In genomic region chr1:30654188-30654587, GRCh38 we compare ENCODE assay signal across 26 cellular contexts.
DNase-seq lines count a peak whose midpoint lies in the region; ATAC-seq, FAIRE-seq and TF ChIP-seq lines count a peak whose summit lies in the region.
"Had no signal": no experiment of that assay in that cellular context is flagged by ENCODE, and none has a peak within 500 bp of the region (broad histone marks: within the 10 kb centered on the region; RNA-seq: fewer than 3 reads in every experiment).

No MANE protein-coding gene starts in this region.

- H4K8ac ChIP-seq in neuronal stem cell (ENCODE audit: low read depth, low read length), result no peak overlapping the region

- H3K4ac ChIP-seq in neuronal stem cell (ENCODE audit: low read length), result no peak overlapping the region

- H3K27ac ChIP-seq in HCT116 (ENCODE audit: low read depth, low read length) (no peak overlapping the region), mammary epithelial cell (ENCODE audit: insufficient read depth, low read depth, low read length) (no peak overlapping the region), neuronal stem cell (replicated peaks; ENCODE audit: low read length) (no peak overlapping the region), right cardiac atrium (ENCODE audit: low read length) (no peak overlapping the region)
- H3K27ac ChIP-seq: BLaER1, KMS-11 had no signal

- H3K23ac ChIP-seq in neuronal stem cell (ENCODE audit: low read depth, low read length, poor library complexity), result no peak overlapping the region

- H3K4me1 ChIP-seq in HCT116 (ENCODE audit: control insufficient read depth in 1 of 2, insufficient read depth in 2 of 2, low read length in 2 of 2) (peaks cover 31 to 75% of the 10 kb centered on the region in 2 experiments), mammary epithelial cell (ENCODE audit: insufficient read depth, low read length) (peaks cover 38% of the 10 kb centered on the region), neuronal stem cell (ENCODE audit: control insufficient read depth in 2 of 2, insufficient read depth in 1 of 2, low read depth in 1 of 2, low read length in 2 of 2) (peaks cover 0 to 13% of the 10 kb centered on the region in 2 donors), right cardiac atrium (ENCODE audit: control insufficient read depth, insufficient read depth, low read length) (no peaks in the 10 kb centered on the region)
- H3K4me1 ChIP-seq: Caco-2, HAP-1 had no signal

- peak; percentile 58 for ATAC-seq in HCT116
- ATAC-seq in right cardiac atrium, result no peak
- no peak for ATAC-seq in GM21737 (IDR thresholded peaks at IDR 0.05; ENCODE audit: unreplicated experiment)
- ATAC-seq: GM23338, Right ventricle myocardium inferior had no signal

- H3K36me3 ChIP-seq in HCT116 (ENCODE audit: control insufficient read depth in 1 of 2, insufficient read depth in 2 of 2, low read length in 2 of 2), result no peaks in the 10 kb centered on the region
- no peaks in the 10 kb centered on the region for H3K36me3 ChIP-seq in mammary epithelial cell (ENCODE audit: insufficient read depth, low read length)
- no peaks in the 10 kb centered on the region for H3K36me3 ChIP-seq in neuronal stem cell (replicated peaks in 1 of 2; ENCODE audit: control insufficient read depth in 2 of 2, insufficient read depth in 2 of 2, low read length in 2 of 2)
- H3K36me3 ChIP-seq: BLaER1, HAP-1 had no signal

- TF ChIP-seq RAD21 in HCT116 (IDR thresholded peaks at IDR 0.05; ENCODE audit: low read depth), result no peak

- no peaks in the 10 kb centered on the region for H3K9me2 ChIP-seq in HCT116 (ENCODE audit: insufficient read depth)

- TF ChIP-seq POLR2A in HCT116 (IDR thresholded peaks at IDR 0.05; ENCODE audit: borderline replicate concordance, extremely low read depth, insufficient read depth, insufficient read length) (no peak), GM12892 (IDR thresholded peaks at IDR 0.05; ENCODE audit: low read depth, low read length) (no peak)

- peaks cover 18 to 34% (median 24%) of the 10 kb centered on the region in 3 donors for H3K27me3 Mint-ChIP-seq in CD14-positive monocyte (ENCODE audit: low read depth in 3 of 3)

- TF ChIP-seq CTCF in CD14-positive monocyte (IDR thresholded peaks at IDR 0.05) (no peak), HCT116 (IDR thresholded peaks at IDR 0.05 in 2 of 3, conservative IDR thresholded peaks at IDR 0.05 in 1 of 3; ENCODE audit: borderline replicate concordance in 1 of 3, insufficient read depth in 1 of 3, low read depth in 2 of 3, low read length in 2 of 3) (no peak), mammary epithelial cell (conservative IDR thresholded peaks at IDR 0.05 in 1 of 2, IDR thresholded peaks at IDR 0.05 in 1 of 2; ENCODE audit: extremely low read depth in 1 of 2, insufficient read depth in 1 of 2, low read depth in 1 of 2, low read length in 2 of 2) (no peak)

- 85% methylated on average over 3 of the region's 5 CpGs for WGBS in mammary epithelial cell (ENCODE audit: low coverage, missing lambda C conversion rate)
- WGBS in neuronal stem cell (ENCODE audit: extremely low coverage in 2 of 2, insufficient read length in 2 of 2, insufficient replicate concordance in 1 of 2), 2 donors, result no CpG with 5 or more reads among the region's 5 CpGs
- WGBS in right cardiac atrium, result 88% methylated on average over 5 of the region's 5 CpGs

- intact Hi-C loops in CD14-positive monocyte (cut with micrococcal nuclease) (no loop called here), HCT116 (cut with micrococcal nuclease) (no loop called here), mammary epithelial cell (cut with micrococcal nuclease) (no loop called here), right cardiac atrium (cut with DNase I) (no loop called here)

- H3K79me1 ChIP-seq in neuronal stem cell (ENCODE audit: low read depth, low read length), result peaks cover 4% of the 10 kb centered on the region

- no peak overlapping the region for H4K91ac ChIP-seq in neuronal stem cell (ENCODE audit: low read depth, low read length, poor library complexity)

- no peak overlapping the region for H3K14ac ChIP-seq in neuronal stem cell (ENCODE audit: low read length)

- no peaks in the 10 kb centered on the region for H3K4me1 Mint-ChIP-seq in CD14-positive monocyte

- no peak overlapping the region for H3K4me3 Mint-ChIP-seq in CD14-positive monocyte
- H3K4me3 Mint-ChIP-seq: CD4-positive, alpha-beta memory T cell; GM23338 had no signal

- H2BK5ac ChIP-seq in neuronal stem cell (ENCODE audit: low read length), result no peak overlapping the region

- H2AK5ac ChIP-seq in neuronal stem cell (ENCODE audit: low read depth, low read length), result peak overlapping the region; percentile 32

- in situ Hi-C loops in mammary epithelial cell (cut with MboI; ENCODE audit: low sequenced_read_pairs in 2 of 2), result no loop called here

- no peak overlapping the region for H2BK12ac ChIP-seq in neuronal stem cell (ENCODE audit: low read length)

- no peak overlapping the region for H2BK15ac ChIP-seq in neuronal stem cell (ENCODE audit: low read length)

- H3K9me3 ChIP-seq in HCT116 (ENCODE audit: control insufficient read depth in 1 of 2, insufficient read depth in 1 of 2, low read depth in 1 of 2, low read length in 2 of 2), result no peaks in the 10 kb centered on the region
- no peaks in the 10 kb centered on the region for H3K9me3 ChIP-seq in mammary epithelial cell (replicated peaks; ENCODE audit: insufficient read depth, low read length)
- H3K9me3 ChIP-seq in neuronal stem cell (replicated peaks in 1 of 2; ENCODE audit: control insufficient read depth in 2 of 2, insufficient read depth in 1 of 2, low read depth in 1 of 2, low read length in 2 of 2), result no peaks in the 10 kb centered on the region
- no peaks in the 10 kb centered on the region for H3K9me3 ChIP-seq in right cardiac atrium (ENCODE audit: control insufficient read depth, low read length)
- H3K9me3 ChIP-seq: BLaER1, Caco-2, HAP-1 had no signal

- peak overlapping the region in 1 of 2 experiments; percentile 29; a peak in 1 of 4 replicates for H3K4me3 ChIP-seq in HCT116 (replicated peaks in 1 of 2; ENCODE audit: low read depth in 1 of 2, low read length in 2 of 2)
- H3K4me3 ChIP-seq in mammary epithelial cell (replicated peaks in 1 of 3; ENCODE audit: insufficient read depth in 1 of 3, low read depth in 2 of 3, low read length in 3 of 3), result no peak overlapping the region
- no peak overlapping the region for H3K4me3 ChIP-seq in neuronal stem cell (ENCODE audit: low read length in 2 of 2)
- no peak overlapping the region for H3K4me3 ChIP-seq in right cardiac atrium (ENCODE audit: low read length)
- H3K4me3 ChIP-seq: BLaER1, GM23338, HAP-1 had no signal

- no peak for FAIRE-seq in GM12892 (lab: Jason Lieb, UNC)
- FAIRE-seq: GM12891, HTR-8/SVneo, RCC 7860 had no signal

- POLR2A ChIA-PET in HCT116 (lab: Charles Lee), result no interaction called here

- H3K18ac ChIP-seq in neuronal stem cell (ENCODE audit: low read length), result no peak overlapping the region

- H3K79me2 ChIP-seq in HCT116 (ENCODE audit: insufficient read depth, low read length) (no peaks in the 10 kb centered on the region), mammary epithelial cell (ENCODE audit: insufficient read depth, low read length) (no peaks in the 10 kb centered on the region)

- peak overlapping the region; percentile 24 for H3K9ac ChIP-seq in HCT116 (ENCODE audit: low read length)
- no peak overlapping the region for H3K9ac ChIP-seq in mammary epithelial cell (ENCODE audit: insufficient read depth, low read length)
- no peak overlapping the region for H3K9ac ChIP-seq in neuronal stem cell (ENCODE audit: low read depth, low read length, poor library complexity)
- H3K9ac ChIP-seq: BLaER1, KMS-11 had no signal

- H3K27ac Mint-ChIP-seq in CD14-positive monocyte, result no peak overlapping the region
- H3K27ac Mint-ChIP-seq: CD4-positive, alpha-beta memory T cell; GM23338 had no signal

- H4K20me1 ChIP-seq in HCT116 (ENCODE audit: insufficient read depth), result no peaks in the 10 kb centered on the region
- no peaks in the 10 kb centered on the region for H4K20me1 ChIP-seq in mammary epithelial cell (ENCODE audit: insufficient read depth, low read length)
- H4K20me1 ChIP-seq: BLaER1 had no signal

- no peaks in the 10 kb centered on the region for H3K36me3 Mint-ChIP-seq in CD14-positive monocyte
- H3K36me3 Mint-ChIP-seq: CD4-positive, alpha-beta memory T cell had no signal

- no TSS peak for BruUV-seq in HCT116 (replicated peaks; lab: Mats Ljungman, UMichigan)
- no TSS peak for BruUV-seq in mammary epithelial cell (replicated peaks; lab: Mats Ljungman, UMichigan)

- H3K27me3 ChIP-seq in HCT116 (ENCODE audit: insufficient read depth, low read length), result no peaks in the 10 kb centered on the region
- H3K27me3 ChIP-seq in mammary epithelial cell (ENCODE audit: insufficient read depth, low read length), result no peaks in the 10 kb centered on the region
- H3K27me3 ChIP-seq in neuronal stem cell (ENCODE audit: control insufficient read depth in 3 of 3, insufficient read depth in 3 of 3, low read depth in 1 of 3, low read length in 3 of 3), result peaks cover 0 to 16% (median 0%) of the 10 kb centered on the region in 3 experiments
- H3K27me3 ChIP-seq in right cardiac atrium (ENCODE audit: control insufficient read depth, insufficient read depth), result no peaks in the 10 kb centered on the region

- no peak overlapping the region for H2BK120ac ChIP-seq in neuronal stem cell (ENCODE audit: low read depth, low read length)

- CTCF ChIA-PET in HCT116 (lab: Charles Lee), result no interaction called here
- CTCF ChIA-PET in mammary epithelial cell (lab: Charles Lee; ENCODE audit: low non-redundant PET), result no interaction called here

- DNase-seq in CD14-positive monocyte (ENCODE audit: low spot score), result peak; percentile 25
- DNase-seq in HCT116 (ENCODE audit: low read depth, low spot score), result no peak
- DNase-seq in mammary epithelial cell, result peak; percentile 51
- no peak for DNase-seq in neuronal stem cell (ENCODE audit: low spot score)
- DNase-seq in right cardiac atrium, result no peak
- DNase-seq in GM12892 (ENCODE audit: insufficient read length), result no peak
- DNase-seq in SKM-1 treated with dmso at 0.1 percent for 144 hours (lab: John Stamatoyannopoulos, UW; ENCODE audit: unreplicated experiment), result no peak
- DNase-seq: Caco-2; CD4-positive, alpha-beta memory T cell; DMS153; IMR-90; MV-4-11; NCI-H1694; NCI-H2081; NCI-H446; NCI-H526; OCI-M1 had no signal

- H2AFZ ChIP-seq in HCT116 (ENCODE audit: low read depth, low read length, poor library complexity, severe bottlenecking), result no peak overlapping the region
- no peak overlapping the region for H2AFZ ChIP-seq in mammary epithelial cell (ENCODE audit: low read depth, low read length)
- no peak overlapping the region for H2AFZ ChIP-seq in neuronal stem cell (ENCODE audit: low read length)
- H2AFZ ChIP-seq: GM23338 had no signal

- H3K4me2 ChIP-seq in HCT116 (ENCODE audit: low read length) (peak overlapping the region; percentile 66), mammary epithelial cell (ENCODE audit: insufficient read depth, low read depth, low read length) (no peak overlapping the region), neuronal stem cell (ENCODE audit: insufficient read depth, low read length, poor library complexity, severe bottlenecking) (no peak overlapping the region)
- H3K4me2 ChIP-seq: BLaER1, GM23338, KMS-11 had no signal

- dilution Hi-C loops in mammary epithelial cell (cut with HindIII; ENCODE audit: low sequenced_read_pairs), result no loop called here

- RAD21 ChIA-PET in HCT116 (lab: Charles Lee; ENCODE audit: low non-redundant PET in 1 of 2, low total read pairs in 2 of 2, uncharacterized antibody in 2 of 2, unreplicated experiment in 2 of 2), result no interaction called here

- peaks cover 0 to 17% (median 7%) of the 10 kb centered on the region in 7 donors for H3K9me3 Mint-ChIP-seq in CD14-positive monocyte

Comparison
In these comparisons a context has a peak if more than half of its experiments do, and no peak if none do; other contexts are left out.
1. DNase-seq: peak in CD14-positive monocyte (single experiment) and mammary epithelial cell (single experiment); none in HCT116 (single experiment), neuronal stem cell (single experiment), right cardiac atrium (0 of 3), GM12892 (single experiment) and SKM-1 treated with dmso at 0.1 percent for 144 hours (single experiment).